Comparison of ENCODE assay signal across 1 cellular context in genomic region chr18:9886005-9886348, GRCh38.
TF ChIP-seq lines count a peak whose summit lies in the region.

No MANE protein-coding gene starts in this region.

TF ChIP-seq in K562, 482 proteins besides CTCF, POLR2A, EP300 and RAD21 (continued from another document):
- TF ChIP-seq MLX (CRISPR knock-in tag; conservative IDR thresholded peaks at IDR 0.05) (no peak), SAP30 (IDR thresholded peaks at IDR 0.05; ENCODE audit: borderline replicate concordance, insufficient read depth, low read depth, low read length, poor library complexity, severe bottlenecking) (no peak), CSDE1 (IDR thresholded peaks at IDR 0.05) (peak in 1 of 2 experiments; percentile 51; a peak in 1 of 4 replicates), MEF2A (IDR thresholded peaks at IDR 0.05; ENCODE audit: control insufficient read depth, low read depth, low read length) (no peak), MTF1 (CRISPR knock-in tag; IDR thresholded peaks at IDR 0.05; ENCODE audit: borderline replicate concordance) (no peak), NUFIP1 (IDR thresholded peaks at IDR 0.05; ENCODE audit: partially characterized antibody) (no peak), FOS (IDR thresholded peaks at IDR 0.05; ENCODE audit: extremely low read depth, insufficient read length) (no peak), TAF15 (IDR thresholded peaks at IDR 0.05; ENCODE audit: low read depth, low read length) (no peak), CHD4 (IDR thresholded peaks at IDR 0.05; ENCODE audit: insufficient read depth, insufficient replicate concordance, low read depth, low read length, poor library complexity, severe bottlenecking) (no peak), ZBTB7A (IDR thresholded peaks at IDR 0.05; ENCODE audit: borderline replicate concordance, control insufficient read depth, low read depth, low read length) (no peak), ATF4 (CRISPR knock-in tag; IDR thresholded peaks at IDR 0.05) (no peak), MLLT1 (IDR thresholded peaks at IDR 0.05) (peak in 1 of 2 experiments; percentile 20; a peak in 1 of 4 replicates), MAZ (CRISPR knock-in tag; conservative IDR thresholded peaks at IDR 0.05 in 1 of 2, IDR thresholded peaks at IDR 0.05 in 1 of 2) (0 out of 4 replicates have a peak, but pooled peaks of 1 of the 2 experiments have one; percentile 19), ZSCAN29 (IDR thresholded peaks at IDR 0.05) (no peak), HDGF (IDR thresholded peaks at IDR 0.05) (peak; percentile 93), ZNF146 (CRISPR knock-in tag; IDR thresholded peaks at IDR 0.05; ENCODE audit: unreplicated experiment) (no peak), PHB (CRISPR knock-in tag; IDR thresholded peaks at IDR 0.05) (no peak), ZEB2 (IDR thresholded peaks at IDR 0.05) (no peak), PRPF4 (IDR thresholded peaks at IDR 0.05; ENCODE audit: insufficient read depth, low read depth, low read length, poor library complexity, severe bottlenecking) (no peak), ZNF780A (CRISPR knock-in tag; IDR thresholded peaks at IDR 0.05) (no peak), TBP (optimal IDR thresholded peaks at IDR 0.05; ENCODE audit: low read depth, low read length) (no peak), L3MBTL2 (IDR thresholded peaks at IDR 0.05) (peak; percentile 18; the same call in 1 of the 2 replicates), GATA2 (CRISPR knock-in tag; IDR thresholded peaks at IDR 0.05) (peak; percentile 3; the same call in 1 of the 2 replicates), RNF219 (CRISPR knock-in tag; IDR thresholded peaks at IDR 0.05) (no peak), ZNF282 (CRISPR knock-in tag; IDR thresholded peaks at IDR 0.05) (no peak), PTRF (tag; IDR thresholded peaks at IDR 0.05) (no peak)
